In the genomic region with DNA sequence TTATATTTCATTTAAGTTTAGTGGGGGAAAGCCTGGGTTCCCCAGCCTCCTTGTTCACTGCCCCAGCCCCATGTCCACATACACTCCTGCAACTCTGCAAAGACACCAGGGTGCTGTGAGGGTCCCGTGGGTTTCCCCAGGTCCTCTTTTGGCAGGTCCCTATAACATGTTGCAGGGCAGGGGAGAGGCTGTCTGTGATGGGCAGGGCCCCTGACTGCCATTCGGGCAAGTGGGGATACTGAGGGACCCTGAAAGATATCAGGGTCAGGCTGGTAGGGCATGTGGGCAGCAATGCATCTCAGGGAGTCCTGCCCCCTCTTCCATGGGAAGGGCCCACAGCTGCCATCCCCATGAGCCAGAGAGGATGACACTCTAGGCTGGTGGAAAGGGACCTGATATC, we compare ENCODE assay signal across 27 cellular contexts. TPM values are rescaled to one million over a fixed set of nuclear protein-coding genes. Genes with fewer than 3 reads are reported as not detected.
A peak's percentile ranks its signal among the peaks of the same experiment; 100 is the strongest.
DNase-seq lines count a peak whose midpoint lies in the region; ATAC-seq, FAIRE-seq and TF ChIP-seq lines count a peak whose summit lies in the region.
"Had no signal": no experiment of that assay in that cellular context is flagged by ENCODE, and none has a peak within 500 bp of the region (broad histone marks: within the 10 kb centered on the region; RNA-seq: fewer than 3 reads in every experiment).

No MANE protein-coding gene starts in this region.

- no peak overlapping the region for H3K9ac ChIP-seq in HepG2 (ENCODE audit: insufficient read depth, low read depth, low read length)
- no peak overlapping the region for H3K9ac ChIP-seq in neuronal stem cell (ENCODE audit: low read depth, low read length, poor library complexity)

- H3K4me3 ChIP-seq in right lobe of liver, result no peak overlapping the region
- no peak overlapping the region for H3K4me3 ChIP-seq in HepG2 (replicated peaks in 1 of 3; ENCODE audit: insufficient read depth in 1 of 3, low read depth in 2 of 3, low read length in 3 of 3)
- H3K4me3 ChIP-seq in neuronal stem cell (ENCODE audit: low read length in 2 of 2), result no peak overlapping the region
- H3K4me3 ChIP-seq in aorta (ENCODE audit: low read length in 2 of 2), result no peak overlapping the region
- H3K4me3 ChIP-seq: esophagus muscularis mucosa, gastrocnemius medialis, Peyer's patch, SK-N-MC, tibial nerve had no signal

- POLR2A ChIA-PET in HepG2 (lab: Yijun Ruan, JAX), result no interaction called here

- H3K27me3 Mint-ChIP-seq in chondrocyte (ENCODE audit: low read depth), result peaks cover 32% of the 10 kb centered on the region

- H3K79me2 ChIP-seq in HepG2 (ENCODE audit: insufficient read depth, low read length), result no peaks in the 10 kb centered on the region

- H3K36me3 ChIP-seq in right lobe of liver (no peaks in the 10 kb centered on the region), HepG2 (replicated peaks in 1 of 2; ENCODE audit: control insufficient read depth in 1 of 2, insufficient read depth in 2 of 2, low read length in 2 of 2) (no peaks in the 10 kb centered on the region), neuronal stem cell (replicated peaks in 1 of 2; ENCODE audit: control insufficient read depth in 2 of 2, insufficient read depth in 2 of 2, low read length in 2 of 2) (no peaks in the 10 kb centered on the region), aorta (ENCODE audit: control insufficient read depth in 1 of 2, insufficient read depth in 2 of 2, low read length in 1 of 2) (no peaks in the 10 kb centered on the region)
- H3K36me3 ChIP-seq: esophagus muscularis mucosa, gastrocnemius medialis, Peyer's patch, tibial nerve had no signal

- no peak overlapping the region for H2BK5ac ChIP-seq in neuronal stem cell (ENCODE audit: low read length)

- WGBS in right lobe of liver (ENCODE audit: insufficient coverage, low coverage, low lambda C conversion rate, missing lambda C conversion rate), result 60% methylated on average over 2 of the region's 2 CpGs
- WGBS in HepG2 (ENCODE audit: low lambda C conversion rate), result 0% methylated on average over 1 of the region's 2 CpGs
- no CpG with 5 or more reads among the region's 2 CpGs for WGBS in neuronal stem cell (ENCODE audit: extremely low coverage in 2 of 2, insufficient read length in 2 of 2, insufficient replicate concordance in 1 of 2), 2 donors
- 81% methylated on average over 2 of the region's 2 CpGs for WGBS in aorta, 2 donors

- H3K27me3 ChIP-seq in right lobe of liver (no peaks in the 10 kb centered on the region), HepG2 (ENCODE audit: control insufficient read depth in 1 of 2, insufficient read depth in 2 of 2, low read length in 2 of 2) (peaks cover 0 to 7% of the 10 kb centered on the region in 2 experiments; a peak in 2 of 5 replicates), neuronal stem cell (ENCODE audit: control insufficient read depth in 3 of 3, insufficient read depth in 3 of 3, low read depth in 1 of 3, low read length in 3 of 3) (peaks cover 0 to 28% (median 0%) of the 10 kb centered on the region in 3 experiments), aorta (ENCODE audit: control insufficient read depth in 1 of 2, insufficient read depth in 2 of 2, low read length in 1 of 2) (no peaks in the 10 kb centered on the region)
- H3K27me3 ChIP-seq: gastrocnemius medialis, Peyer's patch, tibial nerve had no signal

- H4K20me1 ChIP-seq in HepG2 (ENCODE audit: insufficient read depth, low read length), result no peaks in the 10 kb centered on the region

- H3K9me3 ChIP-seq in right lobe of liver (peaks cover 0 to 4% (median 0%) of the 10 kb centered on the region in 4 donors), HepG2 (ENCODE audit: low read length) (no peaks in the 10 kb centered on the region), neuronal stem cell (replicated peaks in 1 of 2; ENCODE audit: control insufficient read depth in 2 of 2, insufficient read depth in 1 of 2, low read depth in 1 of 2, low read length in 2 of 2) (peaks cover 0 to 2% of the 10 kb centered on the region in 2 donors), aorta (ENCODE audit: control insufficient read depth, low read length) (peaks cover 2% of the 10 kb centered on the region)
- H3K9me3 ChIP-seq: gastrocnemius medialis, Peyer's patch had no signal

- CTCF ChIA-PET in HepG2 (lab: Yijun Ruan, JAX; ENCODE audit: low intra/inter-chr PET ratio, low total read pairs), result no interaction called here

- in situ Hi-C loops in HepG2 (cut with HindIII; ENCODE audit: extremely low pct_ligation_motif_present, low pct_unique_long_range_greater_than_20kb), result no loop called here

- TF ChIP-seq CTCF in right lobe of liver (IDR thresholded peaks at IDR 0.05), result no peak
- TF ChIP-seq CTCF in HepG2 (CRISPR knock-in tag; IDR thresholded peaks at IDR 0.05), result no peak
- no peak for TF ChIP-seq CTCF in chondrocyte (IDR thresholded peaks at IDR 0.05)

- TF ChIP-seq RAD21 in HepG2 (CRISPR knock-in tag; IDR thresholded peaks at IDR 0.05), result no peak

- no peak overlapping the region for H2BK120ac ChIP-seq in neuronal stem cell (ENCODE audit: low read depth, low read length)

- no TSS peak for BruUV-seq in HepG2 (replicated peaks; lab: Mats Ljungman, UMichigan)

- H4K91ac ChIP-seq in neuronal stem cell (ENCODE audit: low read depth, low read length, poor library complexity), result no peak overlapping the region

- TF ChIP-seq POLR2A in right lobe of liver (IDR thresholded peaks at IDR 0.05), result no peak
- no peak for TF ChIP-seq POLR2A in HepG2 (IDR thresholded peaks at IDR 0.05; ENCODE audit: insufficient read depth in 1 of 2, low read depth in 2 of 2, low read length in 2 of 2)

- H4K8ac ChIP-seq in neuronal stem cell (ENCODE audit: low read depth, low read length), result no peak overlapping the region

- H3K14ac ChIP-seq in neuronal stem cell (ENCODE audit: low read length), result peak overlapping the region; percentile 38

- FAIRE-seq in HepG2 (lab: Jason Lieb, UNC), result no peak
- FAIRE-seq: keratinocyte, small intestine had no signal

- no peak for TF ChIP-seq EP300 in HepG2 (IDR thresholded peaks at IDR 0.05; ENCODE audit: low read depth in 2 of 2, low read length in 2 of 2)
- no peak for TF ChIP-seq EP300 in HepG2 (CRISPR knock-in tag; IDR thresholded peaks at IDR 0.05; ENCODE audit: borderline replicate concordance)

- no peak overlapping the region for H2AK5ac ChIP-seq in neuronal stem cell (ENCODE audit: low read depth, low read length)

- DNase-seq in right lobe of liver (peak; percentile 2 to 33 (median 14)), HepG2 (ENCODE audit: low spot score) (no peak), chondrocyte (ENCODE audit: low spot score) (peak; percentile 35), neuronal stem cell (ENCODE audit: low spot score) (no peak), aorta (peak in 1 of 2 donors; percentile 46), hepatic stellate cell (ENCODE audit: low spot score) (no peak), KG1 (lab: John Stamatoyannopoulos, UW) (no peak), kidney glomerular epithelial cell (lab: John Stamatoyannopoulos, UW) (no peak)
- DNase-seq: DMS53; effector memory CD4-positive, alpha-beta T cell; gastrocnemius medialis; GOT3; NCI-H1105; NCI-H2029 treated with DMSO at 0.1 percent for 48 hours; NK-92 treated with Interleukin-12 subunit alpha and Interleukin-12 subunit beta, amount 100 ng/mL, for 24 hours; small intestine; stimulated activated CD4-positive, alpha-beta T cell treated with anti-CD3 and anti-CD28 coated beads, Interleukin-2, amount 100 ng/mL, for 48 hours had no signal

- no peak for ATAC-seq in right lobe of liver
- no peak for ATAC-seq in HepG2
- ATAC-seq in aorta (ENCODE audit: low FRiP score), result peak; percentile 12
- ATAC-seq: gastrocnemius medialis; stimulated activated naive CD8-positive, alpha-beta T cell treated with anti-CD3 and anti-CD28 coated beads, Interleukin-15, Interleukin-2, amounts not matched to agents 100 U/mL and 50 U/mL, for 24 hours had no signal

- H2BK12ac ChIP-seq in neuronal stem cell (ENCODE audit: low read length), result no peak overlapping the region

- H3K4me2 ChIP-seq in HepG2 (ENCODE audit: low read depth, low read length) (no peak overlapping the region), neuronal stem cell (ENCODE audit: insufficient read depth, low read length, poor library complexity, severe bottlenecking) (no peak overlapping the region)

- peaks cover 17% of the 10 kb centered on the region for H3K9me3 Mint-ChIP-seq in chondrocyte (ENCODE audit: low read depth)

- H2BK15ac ChIP-seq in neuronal stem cell (ENCODE audit: low read length), result no peak overlapping the region

- no peaks in the 10 kb centered on the region for H3K79me1 ChIP-seq in neuronal stem cell (ENCODE audit: low read depth, low read length)

- no peak overlapping the region for H3K4ac ChIP-seq in neuronal stem cell (ENCODE audit: low read length)

- intact Hi-C loops in right lobe of liver (cut with DNase I) (no loop called here), HepG2 (cut with micrococcal nuclease; ENCODE audit: unreplicated experiment) (no loop called here), aorta (cut with DNase I) (no loop called here)

- H3K27ac Mint-ChIP-seq in chondrocyte (ENCODE audit: unreplicated experiment), result no peak overlapping the region
- H3K27ac Mint-ChIP-seq: nephron, progenitor cell of endocrine pancreas had no signal

- no peaks in the 10 kb centered on the region for H3K4me1 Mint-ChIP-seq in chondrocyte (ENCODE audit: low read depth)
- H3K4me1 Mint-ChIP-seq: nephron had no signal

- H3K4me1 ChIP-seq in right lobe of liver (no peaks in the 10 kb centered on the region), HepG2 (ENCODE audit: insufficient read depth, low read length) (no peaks in the 10 kb centered on the region), neuronal stem cell (ENCODE audit: control insufficient read depth in 2 of 2, insufficient read depth in 1 of 2, low read depth in 1 of 2, low read length in 2 of 2) (no peaks in the 10 kb centered on the region), aorta (ENCODE audit: control insufficient read depth in 1 of 2, insufficient read depth in 2 of 2, low read length in 2 of 2) (no peaks in the 10 kb centered on the region)
- H3K4me1 ChIP-seq: esophagus muscularis mucosa, gastrocnemius medialis, Peyer's patch, tibial nerve had no signal

- H2AFZ ChIP-seq in HepG2 (ENCODE audit: low read length) (no peak overlapping the region), neuronal stem cell (ENCODE audit: low read length) (no peak overlapping the region)

- H3K36me3 Mint-ChIP-seq in chondrocyte (ENCODE audit: low read depth), result peaks cover 5% of the 10 kb centered on the region

- H3K23ac ChIP-seq in neuronal stem cell (ENCODE audit: low read depth, low read length, poor library complexity), result no peak overlapping the region

- peak overlapping the region; percentile 80 for H3K18ac ChIP-seq in neuronal stem cell (ENCODE audit: low read length)

- H3K27ac ChIP-seq in right lobe of liver, result no peak overlapping the region
- no peak overlapping the region for H3K27ac ChIP-seq in HepG2 (ENCODE audit: extremely low read length, insufficient read depth, low read length)
- H3K27ac ChIP-seq in neuronal stem cell (replicated peaks; ENCODE audit: low read length), result no peak overlapping the region
- H3K27ac ChIP-seq in aorta (ENCODE audit: low read depth in 1 of 2, low read length in 2 of 2), result no peak overlapping the region
- H3K27ac ChIP-seq: esophagus muscularis mucosa, gastrocnemius medialis, Peyer's patch, SK-N-MC, tibial nerve had no signal

- no peak overlapping the region for H3K4me3 Mint-ChIP-seq in chondrocyte (ENCODE audit: unreplicated experiment)
- H3K4me3 Mint-ChIP-seq: nephron had no signal

RNA-seq across cellular contexts. Expression of gene RASGEF1A, which starts 28.4 kb away (rescaled TPM):
- under 1 TPM; 0.05 to 0.30 (median 0.12) TPM for total RNA-seq in right lobe of liver
- total RNA-seq in HepG2 (2016; rRNA removed; fragmentation: Illumina TruSeq; extraction: Trizol), result 0.20 and 0.39 TPM in 2 replicates
- total RNA-seq in HepG2 (2016; cell fraction: cytosol; rRNA removed; fragmentation: Illumina TruSeq; extraction: Trizol; ENCODE audit: low read depth), result 0.61 TPM in 1 of 2 replicates, not detected in the other
- 0.11 and 0.51 TPM in 2 replicates for total RNA-seq in HepG2 (2016; cell fraction: insoluble cytoplasmic fraction; rRNA removed; fragmentation: Illumina TruSeq; extraction: Trizol)
- total RNA-seq in HepG2 (2016; cell fraction: membrane; rRNA removed; fragmentation: Illumina TruSeq; extraction: Trizol), result 0.28 and 0.45 TPM in 2 replicates
- 0.31 TPM in 1 of 2 replicates, not detected in the other for total RNA-seq in HepG2 (2016; cell fraction: nucleus; rRNA removed; fragmentation: Illumina TruSeq; extraction: Trizol)
- 0.14 and 0.41 TPM in 2 replicates for polyA plus RNA-seq in HepG2 (2011; rRNA removed)
- 0.23 and 0.33 TPM in 2 replicates for polyA plus RNA-seq in HepG2 (2011; cell fraction: cytosol; rRNA removed)
- polyA plus RNA-seq in HepG2 (2011; cell fraction: nucleus; rRNA removed), result 0.34 and 0.90 TPM in 2 replicates
- polyA plus RNA-seq in HepG2 (2012), result 0.04 and 0.09 TPM in 2 replicates
- polyA plus RNA-seq in HepG2 (2016; cell fraction: cytosol; fragmentation: Illumina TruSeq; extraction: Trizol; ENCODE audit: low read depth), result 0.08 and 0.25 TPM in 2 replicates
- 0.42 and 0.59 TPM in 2 replicates for polyA plus RNA-seq in HepG2 (2016; cell fraction: insoluble cytoplasmic fraction; fragmentation: Illumina TruSeq; extraction: Trizol; ENCODE audit: low read depth)
- polyA plus RNA-seq in HepG2 (2016; cell fraction: membrane; fragmentation: Illumina TruSeq; extraction: Trizol; ENCODE audit: low read depth), result 0.24 and 0.30 TPM in 2 replicates
- polyA plus RNA-seq in HepG2 (2016; cell fraction: nucleus; fragmentation: Illumina TruSeq; extraction: Trizol; ENCODE audit: insufficient read depth, low read depth), result 0.36 and 0.65 TPM in 2 replicates
- polyA minus RNA-seq in HepG2 (2011; rRNA and poly(A)+ RNA removed; ENCODE audit: low replicate concordance), result 0.10 and 0.72 TPM in 2 replicates
- not detected in 2 replicates for polyA minus RNA-seq in HepG2 (2011; cell fraction: cytosol; rRNA and poly(A)+ RNA removed)
- polyA minus RNA-seq in HepG2 (2011; cell fraction: nucleus; rRNA and poly(A)+ RNA removed), result 0.75 TPM in 1 of 2 replicates, not detected in the other
- 0.05 to 0.18 TPM in 2 of 3 replicates, not detected in the other for total RNA-seq in chondrocyte
- 3.5 TPM for polyA plus RNA-seq in neuronal stem cell (2013, experiment 1 of 2)
- polyA plus RNA-seq in neuronal stem cell (2013, experiment 2 of 2), result 3.6 TPM
- 1 to 10 TPM; 1.9 to 3.1 TPM for total RNA-seq in aorta
- polyA plus RNA-seq in aorta, result 1 to 10 TPM in 1 of 2 donors, not detected in 1; 3.9 TPM
- total RNA-seq: HT1080, LHCN-M2 had no signal

Comparison
In these comparisons a context has a peak if more than half of its experiments do, and no peak if none do; other contexts are left out.
1. DNase-seq: peak in right lobe of liver (3 of 3) and chondrocyte (single experiment); none in HepG2 (single experiment), neuronal stem cell (single experiment), hepatic stellate cell (single experiment), KG1 (single experiment) and kidney glomerular epithelial cell (single experiment).